Comparison of ENCODE assay signal across 20 cellular contexts in the genomic region with DNA sequence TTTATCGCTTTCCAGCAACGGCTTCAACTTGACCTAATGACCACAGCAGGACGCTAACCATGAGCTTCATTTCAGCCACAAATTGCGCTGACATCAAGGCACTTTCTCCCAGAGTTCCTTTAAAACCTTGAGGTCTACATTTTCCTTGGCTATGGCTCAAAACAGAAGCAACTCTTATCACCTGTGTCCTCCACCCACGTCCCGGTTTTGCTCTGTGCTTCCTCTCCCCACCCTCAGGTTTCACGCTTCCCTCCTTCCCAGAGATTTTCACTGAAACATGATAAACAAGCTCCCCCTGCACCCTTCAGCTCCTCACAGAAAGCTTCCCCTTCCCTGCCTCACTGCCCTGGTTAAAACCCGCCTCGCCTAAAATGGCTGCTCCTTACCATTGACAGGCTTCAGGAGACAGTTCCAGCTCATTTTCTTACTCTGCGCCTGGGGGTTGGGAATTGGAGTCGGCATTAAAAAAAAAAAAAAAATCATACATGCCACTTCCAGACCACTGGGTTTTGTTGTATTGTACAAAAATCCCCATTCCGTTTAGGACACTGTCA.
A peak's percentile ranks its signal among the peaks of the same experiment; 100 is the strongest.
DNase-seq lines count a peak whose midpoint lies in the region; ATAC-seq, FAIRE-seq and TF ChIP-seq lines count a peak whose summit lies in the region.
"Had no signal": no experiment of that assay in that cellular context is flagged by ENCODE, and none has a peak within 500 bp of the region (broad histone marks: within the 10 kb centered on the region; RNA-seq: fewer than 3 reads in every experiment).

No MANE protein-coding gene starts in this region.

- H3K27ac ChIP-seq in H1 (ENCODE audit: low read depth, low read length): no peak overlapping the region; the same call in 1 of the 2 replicates
- H3K27ac ChIP-seq in CD4-positive, alpha-beta T cell (ENCODE audit: low read depth, low read length): no peak overlapping the region
- H3K27ac ChIP-seq: 22Rv1, C4-2B, SJSA1 had no signal

- H3K27me3 Mint-ChIP-seq in Caco-2 (ENCODE audit: insufficient read depth, unreplicated experiment): peaks cover 16% of the 10 kb centered on the region
- H3K27me3 Mint-ChIP-seq in neural crest cell (ENCODE audit: low read depth): no peaks in the 10 kb centered on the region
- H3K27me3 Mint-ChIP-seq in CD4-positive, alpha-beta T cell: no peaks in the 10 kb centered on the region

- no peaks in the 10 kb centered on the region for H3K36me3 ChIP-seq in Caco-2 (ENCODE audit: control insufficient read depth, insufficient read depth, low read length)
- H3K36me3 ChIP-seq in H1 (ENCODE audit: control insufficient read depth in 2 of 4, insufficient read depth in 4 of 4, low read length in 3 of 4): no peaks in the 10 kb centered on the region
- H3K36me3 ChIP-seq: SJSA1 had no signal

- no peak overlapping the region for H3K18ac ChIP-seq in H1 (ENCODE audit: extremely low read depth, low read length)

- no peak overlapping the region; a peak in 1 of 4 replicates for H3K4me2 ChIP-seq in H1 (ENCODE audit: insufficient read depth in 1 of 2, low read depth in 2 of 2, low read length in 2 of 2)

- POLR2A ChIA-PET in Caco-2 (lab: Charles Lee) (interaction anchor here (0.6 kb wide), 1 partner anchor 1094 kb away, joined by 6 read pairs; no protein-coding TSS in a partner anchor), H1 (lab: Charles Lee; ENCODE audit: partially characterized antibody) (no interaction called here)
- POLR2A ChIA-PET in CD4-positive, alpha-beta T cell (lab: Charles Lee): no interaction called here

- H2AFZ ChIP-seq in H1 (ENCODE audit: low read length): peak overlapping the region; percentile 99; the same call in 1 of the 2 replicates

- no peak overlapping the region for H2BK15ac ChIP-seq in H1 (ENCODE audit: low read length)

- DNase-seq in Caco-2 (peak in 1 of 2 experiments; percentile 20), NCI-H2227 (lab: John Stamatoyannopoulos, UW; ENCODE audit: unreplicated experiment) (peak; percentile 52), H1 (ENCODE audit: low read depth in 1 of 2, low spot score in 2 of 2) (no peak), neural crest cell (ENCODE audit: low read depth, low spot score) (no peak), mucosa of gallbladder (ENCODE audit: low spot score) (no peak), NCI-H2081 treated with DMSO at 0.1 percent for 48 hours (lab: John Stamatoyannopoulos, UW) (no peak), NCI-H2029 treated with DMSO at 0.1 percent for 48 hours (lab: John Stamatoyannopoulos, UW) (no peak)
- no peak for DNase-seq in CD4-positive, alpha-beta T cell
- DNase-seq: AML-193, DMS 273 treated with DMSO at 0.1 percent for 48 hours, GDM1, KBM-7, NCI-H1105 treated with DMSO at 0.1 percent for 48 hours, NCI-H1694 treated with DMSO at 0.1 percent for 48 hours, NCI-H526, PC-3 had no signal

- peak overlapping the region; percentile 57; the same call in 1 of the 2 replicates for H4K8ac ChIP-seq in H1 (ENCODE audit: extremely low read depth, insufficient read depth, low read length)

- H3K9me3 Mint-ChIP-seq in Caco-2 (ENCODE audit: unreplicated experiment) (no peaks in the 10 kb centered on the region), neural crest cell (peaks cover 2% of the 10 kb centered on the region)
- H3K9me3 Mint-ChIP-seq in CD4-positive, alpha-beta T cell: no peaks in the 10 kb centered on the region

- FAIRE-seq in H1 (lab: Jason Lieb, UNC): no peak

- H4K20me1 ChIP-seq in H1 (replicated peaks in 1 of 2; ENCODE audit: control insufficient read depth in 1 of 2, insufficient read depth in 2 of 2, low read length in 2 of 2): no peaks in the 10 kb centered on the region

- no peaks in the 10 kb centered on the region for H3K79me1 ChIP-seq in H1 (ENCODE audit: low read depth, low read length)

- no peak overlapping the region for H2BK12ac ChIP-seq in H1 (ENCODE audit: low read depth, low read length)

- H2BK120ac ChIP-seq in H1 (replicated peaks; ENCODE audit: low read depth, low read length): no peak overlapping the region

- H3K14ac ChIP-seq in H1 (ENCODE audit: insufficient read length): no peak overlapping the region

- WGBS in H1 (ENCODE audit: extremely low coverage in 1 of 2, insufficient coverage in 1 of 2, insufficient read length in 1 of 2, insufficient replicate concordance in 2 of 2, low coverage in 1 of 2, low lambda C conversion rate in 2 of 2, missing lambda C conversion rate in 1 of 2), 2 experiments: 87% methylated on average over 10 of the region's 12 CpGs; no CpG with 5 or more reads in 1 of the 2 experiments

- no peak for ATAC-seq in CD4-positive, alpha-beta T cell (ENCODE audit: poor library complexity)
- ATAC-seq: HCT116, PC-3 had no signal

- H3K4me3 Mint-ChIP-seq in Caco-2 (ENCODE audit: unreplicated experiment): peak overlapping the region; percentile 74
- no peak overlapping the region for H3K4me3 Mint-ChIP-seq in neural crest cell
- H3K4me3 Mint-ChIP-seq in CD4-positive, alpha-beta T cell: no peak overlapping the region

- no peak overlapping the region for H2BK20ac ChIP-seq in H1 (ENCODE audit: low read length)

- no peak for TF ChIP-seq RAD21 in H1 (IDR thresholded peaks at IDR 0.05 in 1 of 2, conservative IDR thresholded peaks at IDR 0.05 in 1 of 2; ENCODE audit: low read depth in 2 of 2, low read length in 2 of 2)

- H3K56ac ChIP-seq in H1 (replicated peaks; ENCODE audit: insufficient read length, low read depth, low read length): peak overlapping the region; percentile 9

- no peak overlapping the region for H2BK5ac ChIP-seq in H1 (ENCODE audit: low read depth, low read length)

- no TSS peak for BruUV-seq in Caco-2 (replicated peaks; lab: Mats Ljungman, UMichigan)

- H4K91ac ChIP-seq in H1 (replicated peaks; ENCODE audit: insufficient read length, low read length): peak overlapping the region; percentile 11

- H3K9me3 ChIP-seq in Caco-2 (no peaks in the 10 kb centered on the region), H1 (ENCODE audit: insufficient read depth in 2 of 2, low read depth in 1 of 2, low read length in 1 of 2) (no peaks in the 10 kb centered on the region)
- H3K9me3 ChIP-seq in CD4-positive, alpha-beta T cell (ENCODE audit: control insufficient read depth, low read length): no peaks in the 10 kb centered on the region
- H3K9me3 ChIP-seq: SJSA1 had no signal

- H3K4me1 Mint-ChIP-seq in Caco-2 (ENCODE audit: low read depth, unreplicated experiment): no peaks in the 10 kb centered on the region
- no peaks in the 10 kb centered on the region for H3K4me1 Mint-ChIP-seq in neural crest cell
- no peaks in the 10 kb centered on the region for H3K4me1 Mint-ChIP-seq in CD4-positive, alpha-beta T cell (ENCODE audit: low read depth)

- peak overlapping the region; percentile 55 for H3K27ac Mint-ChIP-seq in Caco-2 (ENCODE audit: unreplicated experiment)
- H3K27ac Mint-ChIP-seq in neural crest cell (ENCODE audit: unreplicated experiment): peak overlapping the region; percentile 16
- H3K27ac Mint-ChIP-seq in CD4-positive, alpha-beta T cell: no peak overlapping the region

- TF ChIP-seq POLR2A in H1 (IDR thresholded peaks at IDR 0.05; ENCODE audit: control extremely low read depth in 1 of 2, low read depth in 2 of 2, low read length in 2 of 2): no peak

- no peak overlapping the region for H3K23ac ChIP-seq in H1 (ENCODE audit: insufficient read length)

- intact Hi-C loops in Caco-2 (cut with micrococcal nuclease; ENCODE audit: unreplicated experiment): no loop called here
- intact Hi-C loops in CD4-positive, alpha-beta T cell (cut with DNase I, micrococcal nuclease): no loop called here

- H3K4me3 ChIP-seq in Caco-2 (ENCODE audit: low read depth, low read length) (peak overlapping the region; percentile 27), H1 (ENCODE audit: extremely low read depth in 1 of 4, insufficient read depth in 2 of 4, low read depth in 3 of 4, low read length in 4 of 4) (no peak overlapping the region)
- H3K4me3 ChIP-seq: SJSA1 had no signal

- H3K79me2 ChIP-seq in H1 (ENCODE audit: control insufficient read depth in 1 of 2, insufficient read depth in 2 of 2, low read length in 2 of 2): no peaks in the 10 kb centered on the region

- TF ChIP-seq EP300 in H1 (IDR thresholded peaks at IDR 0.05; ENCODE audit: borderline replicate concordance in 1 of 2, low read depth in 2 of 2, low read length in 2 of 2): no peak

- H3K36me3 Mint-ChIP-seq in Caco-2 (ENCODE audit: insufficient read depth, unreplicated experiment) (no peaks in the 10 kb centered on the region), neural crest cell (ENCODE audit: low read depth) (no peaks in the 10 kb centered on the region)
- H3K36me3 Mint-ChIP-seq in CD4-positive, alpha-beta T cell (ENCODE audit: low read depth): no peaks in the 10 kb centered on the region

- no peak overlapping the region for H3K9ac ChIP-seq in H1 (replicated peaks in 1 of 4; ENCODE audit: extremely low read depth in 1 of 4, low read depth in 3 of 4, low read length in 3 of 4)

- TF ChIP-seq CTCF in Caco-2 (IDR thresholded peaks at IDR 0.05; ENCODE audit: insufficient read depth in 1 of 2, low read depth in 1 of 2, low read length in 1 of 2, severe bottlenecking in 1 of 2, unreplicated experiment in 1 of 2) (no peak), H1 (IDR thresholded peaks at IDR 0.05; ENCODE audit: control extremely low read depth in 1 of 3, insufficient read depth in 1 of 3, low read depth in 1 of 3, low read length in 3 of 3) (no peak), neural crest cell (conservative IDR thresholded peaks at IDR 0.05) (no peak)
- no peak for TF ChIP-seq CTCF in CD4-positive, alpha-beta T cell (IDR thresholded peaks at IDR 0.05)

- H3K4me1 ChIP-seq in Caco-2 (no peaks in the 10 kb centered on the region), H1 (replicated peaks in 1 of 4; ENCODE audit: control insufficient read depth in 3 of 4, insufficient read depth in 4 of 4, low read length in 3 of 4) (no peaks in the 10 kb centered on the region)

- no peak overlapping the region for H4K5ac ChIP-seq in H1 (ENCODE audit: insufficient read length, low read depth, low read length)

- H3K23me2 ChIP-seq in H1 (ENCODE audit: low read depth, low read length): no peaks in the 10 kb centered on the region

- H3K27me3 ChIP-seq in Caco-2 (replicated peaks; ENCODE audit: control insufficient read depth, insufficient read depth, low read length): no peaks in the 10 kb centered on the region
- no peaks in the 10 kb centered on the region for H3K27me3 ChIP-seq in H1 (replicated peaks in 1 of 4; ENCODE audit: control insufficient read depth in 3 of 4, extremely low read depth in 1 of 4, insufficient read depth in 3 of 4, low read length in 3 of 4)
- H3K27me3 ChIP-seq in CD4-positive, alpha-beta T cell (ENCODE audit: control insufficient read depth, insufficient read depth, low read length): no peaks in the 10 kb centered on the region
- H3K27me3 ChIP-seq: SJSA1 had no signal

- CTCF ChIA-PET in Caco-2 (lab: Charles Lee): no interaction called here
- CTCF ChIA-PET in H1 (lab: Charles Lee; ENCODE audit: partially characterized antibody): no interaction called here
- CTCF ChIA-PET in CD4-positive, alpha-beta T cell (lab: Charles Lee): no interaction called here

- no peak overlapping the region for H3K4ac ChIP-seq in H1 (replicated peaks; ENCODE audit: insufficient read length, low read depth, low read length)

- no peak overlapping the region for H2AK5ac ChIP-seq in H1 (ENCODE audit: low read depth, low read length)

TF ChIP-seq in H1, 55 proteins besides CTCF, POLR2A, EP300 and RAD21 (continues in another document):
- TF ChIP-seq RNF2 (IDR thresholded peaks at IDR 0.05; ENCODE audit: borderline replicate concordance, low read depth, low read length, missing control alignments, poor library complexity, severe bottlenecking) (no peak), CBX5 (IDR thresholded peaks at IDR 0.05; ENCODE audit: low read depth, low read length) (no peak)
